In genomic region chr3:4776980-4777581, GRCh38 we compare ENCODE assay signal across 9 cellular contexts.
A peak's percentile ranks its signal among the peaks of the same experiment; 100 is the strongest.
DNase-seq lines count a peak whose midpoint lies in the region; ATAC-seq lines count a peak whose summit lies in the region.
"Had no signal": no experiment of that assay in that cellular context is flagged by ENCODE, and none has a peak within 500 bp of the region (broad histone marks: within the 10 kb centered on the region; RNA-seq: fewer than 3 reads in every experiment).

No MANE protein-coding gene starts in this region.

- H3K27me3 ChIP-seq in muscle layer of duodenum (ENCODE audit: low read depth, low read length) = no peaks in the 10 kb centered on the region
- H3K27me3 ChIP-seq in CD8-positive, alpha-beta memory T cell (ENCODE audit: insufficient read depth, low read length, poor library complexity, severe bottlenecking) = no peaks in the 10 kb centered on the region

- peak overlapping the region; percentile 89 for H3K27ac Mint-ChIP-seq in activated naive CD4-positive, alpha-beta T cell treated with anti-CD3 and anti-CD28 coated beads for 36 hours
- H3K27ac Mint-ChIP-seq in activated T-helper 1 cell treated with anti-CD3 and anti-CD28 coated beads, Interleukin-12 subunit alpha, Interleukin-12 subunit beta, Interleukin-2, Interleukin-4 antibody, amounts not matched to agents 30 ng/mL and 10 ng/mL and 1 ng/mL, durations not matched to agents 14 hours and 24 hours and 36 hours = peak overlapping the region; percentile 98
- H3K27ac Mint-ChIP-seq in CD8-positive, alpha-beta memory T cell = peak overlapping the region in 4 of 8 donors; percentile 8 to 47 (median 19)

- intact Hi-C loops in activated naive CD4-positive, alpha-beta T cell treated with anti-CD3 and anti-CD28 coated beads for 36 hours (cut with micrococcal nuclease) = loop anchor here (1.0 to 2.0 kb wide), 16 partner anchors 11 to 420 kb away; partner anchors contain the start of gene ITPR1
- intact Hi-C loops in activated T-helper 1 cell treated with anti-CD3 and anti-CD28 coated beads, Interleukin-12 subunit alpha, Interleukin-12 subunit beta, Interleukin-2, Interleukin-4 antibody, amounts not matched to agents 30 ng/mL and 10 ng/mL and 1 ng/mL, durations not matched to agents 14 hours and 24 hours and 36 hours (cut with micrococcal nuclease) = loop anchor here (1.0 to 5.0 kb wide), 14 partner anchors 23 to 420 kb away; no protein-coding TSS in a partner anchor

- H3K36me3 Mint-ChIP-seq in activated naive CD4-positive, alpha-beta T cell treated with anti-CD3 and anti-CD28 coated beads for 36 hours (ENCODE audit: low read depth) = peaks cover 26% of the 10 kb centered on the region
- H3K36me3 Mint-ChIP-seq in activated T-helper 1 cell treated with anti-CD3 and anti-CD28 coated beads, Interleukin-12 subunit alpha, Interleukin-12 subunit beta, Interleukin-2, Interleukin-4 antibody, amounts not matched to agents 30 ng/mL and 10 ng/mL and 1 ng/mL, durations not matched to agents 14 hours and 24 hours and 36 hours (ENCODE audit: low read depth) = peaks cover 65% of the 10 kb centered on the region
- peaks cover 11 to 78% (median 36%) of the 10 kb centered on the region in 3 donors for H3K36me3 Mint-ChIP-seq in CD8-positive, alpha-beta memory T cell

- H3K4me1 Mint-ChIP-seq in activated naive CD4-positive, alpha-beta T cell treated with anti-CD3 and anti-CD28 coated beads for 36 hours (ENCODE audit: low read depth) = peaks cover 34% of the 10 kb centered on the region
- peaks cover 82% of the 10 kb centered on the region for H3K4me1 Mint-ChIP-seq in activated T-helper 1 cell treated with anti-CD3 and anti-CD28 coated beads, Interleukin-12 subunit alpha, Interleukin-12 subunit beta, Interleukin-2, Interleukin-4 antibody, amounts not matched to agents 30 ng/mL and 10 ng/mL and 1 ng/mL, durations not matched to agents 14 hours and 24 hours and 36 hours (ENCODE audit: low read depth)
- peaks cover 0 to 24% (median 3%) of the 10 kb centered on the region in 3 donors for H3K4me1 Mint-ChIP-seq in CD8-positive, alpha-beta memory T cell

- H3K27ac ChIP-seq in muscle layer of duodenum (ENCODE audit: low read length) = peak overlapping the region; percentile 32
- H3K27ac ChIP-seq in CD8-positive, alpha-beta memory T cell (ENCODE audit: low read depth, low read length) = no peak overlapping the region

- H3K36me3 ChIP-seq in muscle layer of duodenum (ENCODE audit: control insufficient read depth in 1 of 2, insufficient read depth in 2 of 2, low read length in 2 of 2) = peaks cover 11 to 13% of the 10 kb centered on the region in 2 donors
- no peaks in the 10 kb centered on the region for H3K36me3 ChIP-seq in CD8-positive, alpha-beta memory T cell (ENCODE audit: insufficient read depth, low read length)

- DNase-seq in activated naive CD4-positive, alpha-beta T cell treated with anti-CD3 and anti-CD28 coated beads for 36 hours = peak; percentile 42
- DNase-seq in activated naive CD4-positive, alpha-beta T cell treated with Interleukin-2 at 50 U/mL for 16 hours = no peak
- DNase-seq in activated T-helper 1 cell treated with anti-CD3 and anti-CD28 coated beads, Interleukin-12 subunit alpha, Interleukin-12 subunit beta, Interleukin-2, Interleukin-4 antibody, amounts not matched to agents 30 ng/mL and 10 ng/mL and 1 ng/mL, durations not matched to agents 14 hours and 24 hours and 36 hours (ENCODE audit: low spot score) = peak; percentile 32
- DNase-seq in GDM1 (lab: John Stamatoyannopoulos, UW) (no peak), LoVo (ENCODE audit: low spot score) (no peak)
- no peak for DNase-seq in CD8-positive, alpha-beta memory T cell
- DNase-seq: DND-41 had no signal

- H3K4me1 ChIP-seq in muscle layer of duodenum (ENCODE audit: control insufficient read depth in 1 of 2, insufficient read depth in 2 of 2, low read length in 2 of 2) = peaks cover 5 to 14% of the 10 kb centered on the region in 2 donors
- no peaks in the 10 kb centered on the region for H3K4me1 ChIP-seq in CD8-positive, alpha-beta memory T cell (ENCODE audit: insufficient read depth, low read length)

- peak overlapping the region; percentile 33 for H3K4me3 Mint-ChIP-seq in activated naive CD4-positive, alpha-beta T cell treated with anti-CD3 and anti-CD28 coated beads for 36 hours
- H3K4me3 Mint-ChIP-seq in activated T-helper 1 cell treated with anti-CD3 and anti-CD28 coated beads, Interleukin-12 subunit alpha, Interleukin-12 subunit beta, Interleukin-2, Interleukin-4 antibody, amounts not matched to agents 30 ng/mL and 10 ng/mL and 1 ng/mL, durations not matched to agents 14 hours and 24 hours and 36 hours = peak overlapping the region; percentile 73
- H3K4me3 Mint-ChIP-seq in CD8-positive, alpha-beta memory T cell = no peak overlapping the region

- H3K9me3 ChIP-seq in muscle layer of duodenum (ENCODE audit: control insufficient read depth in 1 of 2, low read length in 2 of 2) = no peaks in the 10 kb centered on the region
- no peaks in the 10 kb centered on the region for H3K9me3 ChIP-seq in CD8-positive, alpha-beta memory T cell (ENCODE audit: low read length)

- H3K9me3 Mint-ChIP-seq in activated naive CD4-positive, alpha-beta T cell treated with anti-CD3 and anti-CD28 coated beads for 36 hours = no peaks in the 10 kb centered on the region
- H3K9me3 Mint-ChIP-seq in activated T-helper 1 cell treated with anti-CD3 and anti-CD28 coated beads, Interleukin-12 subunit alpha, Interleukin-12 subunit beta, Interleukin-2, Interleukin-4 antibody, amounts not matched to agents 30 ng/mL and 10 ng/mL and 1 ng/mL, durations not matched to agents 14 hours and 24 hours and 36 hours = peaks cover 8% of the 10 kb centered on the region
- no peaks in the 10 kb centered on the region for H3K9me3 Mint-ChIP-seq in CD8-positive, alpha-beta memory T cell

- CTCF ChIA-PET in activated naive CD4-positive, alpha-beta T cell treated with anti-CD3 and anti-CD28 coated beads for 36 hours (lab: Charles Lee) = interaction anchor here (0.6 to 2.2 kb wide), 8 partner anchors 12 to 199 kb away, joined by 3 to 8 read pairs (median 4); no protein-coding TSS in a partner anchor
- CTCF ChIA-PET in CD8-positive, alpha-beta memory T cell (lab: Charles Lee) = no interaction called here

- POLR2A ChIA-PET in CD8-positive, alpha-beta memory T cell (lab: Charles Lee) = no interaction called here

- no peaks in the 10 kb centered on the region for H3K27me3 Mint-ChIP-seq in activated naive CD4-positive, alpha-beta T cell treated with anti-CD3 and anti-CD28 coated beads for 36 hours (ENCODE audit: low read depth)
- H3K27me3 Mint-ChIP-seq in activated T-helper 1 cell treated with anti-CD3 and anti-CD28 coated beads, Interleukin-12 subunit alpha, Interleukin-12 subunit beta, Interleukin-2, Interleukin-4 antibody, amounts not matched to agents 30 ng/mL and 10 ng/mL and 1 ng/mL, durations not matched to agents 14 hours and 24 hours and 36 hours (ENCODE audit: insufficient read depth) = no peaks in the 10 kb centered on the region
- H3K27me3 Mint-ChIP-seq in CD8-positive, alpha-beta memory T cell = peaks cover 0 to 2% of the 10 kb centered on the region in 2 donors

- ATAC-seq in HG03025 (IDR thresholded peaks at IDR 0.05; ENCODE audit: low FRiP score, unreplicated experiment) = peak; percentile 47

- no peak overlapping the region for H3K4me3 ChIP-seq in muscle layer of duodenum (ENCODE audit: low read depth in 1 of 2, low read length in 2 of 2)
- no peak overlapping the region for H3K4me3 ChIP-seq in CD8-positive, alpha-beta memory T cell (ENCODE audit: low read length)

Comparison
In these comparisons a context has a peak if more than half of its experiments do, and no peak if none do; other contexts are left out.
1. DNase-seq: peak in activated naive CD4-positive, alpha-beta T cell treated with anti-CD3 and anti-CD28 coated beads for 36 hours (single experiment) and activated T-helper 1 cell treated with anti-CD3 and anti-CD28 coated beads, Interleukin-12 subunit alpha, Interleukin-12 subunit beta, Interleukin-2, Interleukin-4 antibody, amounts not matched to agents 30 ng/mL and 10 ng/mL and 1 ng/mL, durations not matched to agents 14 hours and 24 hours and 36 hours (single experiment); none in activated naive CD4-positive, alpha-beta T cell treated with Interleukin-2 at 50 U/mL for 16 hours (single experiment), GDM1 (single experiment), LoVo (single experiment) and CD8-positive, alpha-beta memory T cell (0 of 5).
2. H3K4me3 Mint-ChIP-seq: peak in activated naive CD4-positive, alpha-beta T cell treated with anti-CD3 and anti-CD28 coated beads for 36 hours (single experiment) and activated T-helper 1 cell treated with anti-CD3 and anti-CD28 coated beads, Interleukin-12 subunit alpha, Interleukin-12 subunit beta, Interleukin-2, Interleukin-4 antibody, amounts not matched to agents 30 ng/mL and 10 ng/mL and 1 ng/mL, durations not matched to agents 14 hours and 24 hours and 36 hours (single experiment); none in CD8-positive, alpha-beta memory T cell (0 of 7).